In the genomic region with DNA sequence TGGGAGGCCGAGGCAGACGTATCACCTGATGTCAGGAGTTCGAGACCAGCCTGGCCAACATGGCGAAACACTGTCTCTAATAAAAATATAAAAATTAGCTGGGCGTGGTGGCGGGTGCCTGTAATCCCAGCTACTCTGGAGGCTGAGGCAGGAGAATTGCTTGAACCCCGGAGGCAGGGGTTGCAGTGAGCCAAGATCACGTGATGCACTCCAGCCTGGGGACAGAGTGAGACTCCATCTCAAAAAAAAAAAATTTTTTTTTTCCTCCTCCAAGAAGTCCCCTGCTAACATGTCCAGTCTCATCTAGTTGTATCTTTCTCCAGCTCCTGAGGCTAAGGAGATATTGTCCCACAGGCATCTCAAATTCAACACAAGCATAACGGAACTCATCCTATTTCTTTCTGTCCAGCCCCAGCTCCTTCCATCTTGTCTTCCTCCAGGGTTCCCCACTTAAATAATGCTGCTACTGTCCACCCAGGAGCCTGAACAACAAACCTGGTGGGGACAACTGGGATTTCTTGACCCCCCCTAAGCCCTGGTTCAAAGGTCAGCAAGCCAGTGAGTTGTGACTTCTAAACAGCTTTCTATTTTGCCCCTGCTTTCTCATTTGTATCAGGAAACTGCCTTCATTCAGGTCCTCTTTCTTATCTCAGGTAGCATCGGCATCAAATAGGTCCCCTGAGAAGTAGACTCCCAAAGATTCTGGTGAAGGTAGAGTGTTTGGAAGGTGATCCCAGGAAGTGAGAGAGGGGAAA, we compare ENCODE assay signal across 36 cellular contexts.
"Had no signal": no experiment of that assay in that cellular context is flagged by ENCODE, and none has a peak within 500 bp of the region (broad histone marks: within the 10 kb centered on the region; RNA-seq: fewer than 3 reads in every experiment).

No MANE protein-coding gene starts in this region.

- H3K9me3 Mint-ChIP-seq: activated B cell treated with CpG ODN at 0.5 μM for 24 hours; activated CD4-positive, alpha-beta memory T cell treated with anti-CD3 and anti-CD28 coated beads, Interleukin-2, amount 10 ng/mL, durations not matched to agents 7 days and 5 days; activated naive CD4-positive, alpha-beta T cell treated with anti-CD3 and anti-CD28 coated beads, Interleukin-2, amount 10 ng/mL, durations not matched to agents 7 days and 5 days; activated naive CD8-positive, alpha-beta T cell treated with anti-CD3 and anti-CD28 coated beads, Interleukin-2, amount 50 U/mL, for 24 hours had no signal

- FAIRE-seq: bronchial epithelial cell had no signal

- H3K9me3 ChIP-seq: Peyer's patch had no signal

- H3K27ac ChIP-seq: Peyer's patch, RWPE1, VCaP had no signal

- ATAC-seq: activated CD8-positive, alpha-beta memory T cell treated with anti-CD3 and anti-CD28 coated beads, Interleukin-2, amount 10 ng/mL, durations not matched to agents 7 days and 5 days; activated naive CD8-positive, alpha-beta T cell treated with anti-CD3 and anti-CD28 coated beads, Interleukin-2, amount 50 U/mL, for 24 hours; PC-3; Right ventricle myocardium inferior; SK-N-SH treated with all-trans-retinoic acid at 6 μM for 48 hours had no signal

- H3K36me3 Mint-ChIP-seq: activated CD8-positive, alpha-beta memory T cell treated with anti-CD3 and anti-CD28 coated beads, Interleukin-2, amount 10 ng/mL, durations not matched to agents 7 days and 5 days; activated naive CD8-positive, alpha-beta T cell; brain had no signal

- H3K27ac Mint-ChIP-seq: activated CD4-positive, alpha-beta memory T cell treated with anti-CD3 and anti-CD28 coated beads, Interleukin-2, amount 10 ng/mL, durations not matched to agents 7 days and 5 days; activated CD8-positive, alpha-beta memory T cell treated with anti-CD3 and anti-CD28 coated beads, Interleukin-2, amount 10 ng/mL, durations not matched to agents 7 days and 5 days; activated naive CD4-positive, alpha-beta T cell treated with anti-CD3 and anti-CD28 coated beads, Interleukin-2, amount 10 ng/mL, durations not matched to agents 7 days and 5 days; activated naive CD8-positive, alpha-beta T cell; activated naive CD8-positive, alpha-beta T cell treated with anti-CD3 and anti-CD28 coated beads, Interleukin-2, amount 50 U/mL, for 24 hours had no signal

- H3K36me3 ChIP-seq: Peyer's patch had no signal

- DNase-seq: activated B cell treated with CpG ODN at 0.5 μM for 24 hours; activated CD4-positive, alpha-beta memory T cell treated with anti-CD3 and anti-CD28 coated beads, Interleukin-2, amount 10 ng/mL, durations not matched to agents 7 days and 5 days; activated CD4-positive, alpha-beta T cell treated with anti-CD3 and anti-CD28 coated beads for 48 hours; activated CD4-positive, CD25-positive, alpha-beta regulatory T cell treated with anti-CD3 and anti-CD28 coated beads, Interleukin-2, amount 50 U/mL, for 72 hours; activated CD8-positive, alpha-beta memory T cell treated with anti-CD3 and anti-CD28 coated beads for 24 hours; activated CD8-positive, alpha-beta memory T cell treated with anti-CD3 and anti-CD28 coated beads, Interleukin-2, amount 10 ng/mL, durations not matched to agents 7 days and 5 days; activated CD8-positive, alpha-beta memory T cell treated with anti-CD3 and anti-CD28 coated beads, Interleukin-2, amount 50 U/mL, for 48 hours; activated effector memory CD4-positive, alpha-beta T cell treated with Interleukin-2 at 50 U/mL for 16 hours; activated naive CD4-positive, alpha-beta T cell treated with anti-CD3 and anti-CD28 coated beads, Interleukin-2, amount 10 ng/mL, durations not matched to agents 7 days and 5 days; activated naive CD8-positive, alpha-beta T cell treated with anti-CD3 and anti-CD28 coated beads, Interleukin-2, amount 50 U/mL, for 24 hours; activated T-cell treated with anti-CD3 and anti-CD28 coated beads, Interleukin-2, amount 50 U/mL, for 48 hours; anterior cingulate cortex; caudate nucleus; cerebellar nuclear complex; NCI-H1092 treated with DMSO at 0.1 percent for 48 hours; NCI-H1417; NCI-H146; NCI-H187 treated with DMSO at 0.1 percent for 48 hours; NCI-H2081 treated with DMSO at 0.1 percent for 48 hours; NCI-H510A; NCI-H526; NCI-H748 treated with DMSO at 0.1 percent for 48 hours; NK-92 treated with Interleukin-12 subunit alpha and Interleukin-12 subunit beta, amount 100 ng/mL, for 24 hours; PC-3; Peyer's patch; SIG-M5; T-helper 1 cell; T-helper 2 cell; T-helper 9 cell had no signal

- H3K27me3 Mint-ChIP-seq: activated B cell treated with CpG ODN at 0.5 μM for 24 hours; activated naive CD8-positive, alpha-beta T cell; activated naive CD8-positive, alpha-beta T cell treated with anti-CD3 and anti-CD28 coated beads, Interleukin-2, amount 50 U/mL, for 24 hours had no signal

- H3K27me3 ChIP-seq: Peyer's patch had no signal

- H3K4me3 Mint-ChIP-seq: activated B cell treated with CpG ODN at 0.5 μM for 24 hours; activated CD4-positive, alpha-beta memory T cell treated with anti-CD3 and anti-CD28 coated beads, Interleukin-2, amount 10 ng/mL, durations not matched to agents 7 days and 5 days; activated CD8-positive, alpha-beta memory T cell treated with anti-CD3 and anti-CD28 coated beads, Interleukin-2, amount 10 ng/mL, durations not matched to agents 7 days and 5 days; activated naive CD4-positive, alpha-beta T cell treated with anti-CD3 and anti-CD28 coated beads, Interleukin-2, amount 10 ng/mL, durations not matched to agents 7 days and 5 days; activated naive CD8-positive, alpha-beta T cell; activated naive CD8-positive, alpha-beta T cell treated with anti-CD3 and anti-CD28 coated beads, Interleukin-2, amount 50 U/mL, for 24 hours; brain had no signal

- H3K4me3 ChIP-seq: Peyer's patch had no signal
